ENCODE assay signal across 29 cellular contexts in the genomic region with DNA sequence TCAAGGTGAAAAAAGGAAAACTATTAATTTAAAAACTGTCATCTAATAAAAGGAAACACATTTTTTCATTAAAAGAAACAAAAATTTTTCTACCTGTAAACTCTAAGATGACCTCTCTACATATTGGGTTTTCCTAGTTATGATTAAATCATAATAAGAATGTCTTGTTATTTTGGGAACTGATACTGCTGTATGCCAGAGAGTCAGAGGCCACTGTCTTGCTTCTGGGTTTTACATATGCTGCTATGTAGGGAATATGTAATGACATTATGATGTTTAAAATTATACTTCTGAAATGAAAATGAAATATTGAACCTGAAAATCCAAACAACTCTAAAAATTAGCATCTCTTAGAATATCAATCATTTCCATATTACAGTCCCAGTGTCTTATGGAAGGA.
"Had no signal": no experiment of that assay in that cellular context is flagged by ENCODE, and none has a peak within 500 bp of the region (broad histone marks: within the 10 kb centered on the region; RNA-seq: fewer than 3 reads in every experiment).

No MANE protein-coding gene starts in this region.

- H3K27me3 ChIP-seq: neural progenitor cell, neutrophil, tibial artery, upper lobe of right lung had no signal

- H3K4me2 ChIP-seq: neural progenitor cell had no signal

- H3K36me3 ChIP-seq: left ventricle myocardium inferior, neural progenitor cell, neutrophil, suprapubic skin, thoracic aorta, tibial artery, upper lobe of right lung had no signal

- H3K9me3 Mint-ChIP-seq: mesothelial cell of epicardium; natural killer cell; nephron progenitor cell; stimulated activated naive CD8-positive, alpha-beta T cell treated with anti-CD3 and anti-CD28 coated beads, Interleukin-15, Interleukin-2, amounts not matched to agents 100 ng/mL and 50 ng/mL, for 24 hours had no signal

- ATAC-seq: natural killer cell, right cardiac atrium, sciatic nerve, upper lobe of right lung had no signal

- H3K4me1 Mint-ChIP-seq: mesothelial cell of epicardium, naive B cell, natural killer cell, nephron progenitor cell, neural progenitor cell had no signal

- H3K4me3 Mint-ChIP-seq: mesothelial cell of epicardium; naive B cell; natural killer cell; nephron progenitor cell; neural progenitor cell; stimulated activated naive CD8-positive, alpha-beta T cell treated with anti-CD3 and anti-CD28 coated beads, Interleukin-15, Interleukin-2, amounts not matched to agents 100 ng/mL and 50 ng/mL, for 24 hours had no signal

- H3K4me1 ChIP-seq: left ventricle myocardium inferior, neural progenitor cell, suprapubic skin, tibial artery had no signal

- H3K9ac ChIP-seq: neural progenitor cell had no signal

- H3K27ac Mint-ChIP-seq: mesothelial cell of epicardium; naive B cell; natural killer cell; nephron progenitor cell; neural progenitor cell; progenitor cell of endocrine pancreas; stimulated activated naive CD8-positive, alpha-beta T cell treated with anti-CD3 and anti-CD28 coated beads, Interleukin-15, Interleukin-2, amounts not matched to agents 100 ng/mL and 50 ng/mL, for 24 hours had no signal

- DNase-seq: head of caudate nucleus; hippocampal formation; islet precursor cell; left ventricle myocardium inferior; mesendoderm; naive B cell; natural killer cell; nephron progenitor cell; occipital lobe; right cardiac atrium; stimulated activated CD4-positive, alpha-beta T cell treated with anti-CD3 and anti-CD28 coated beads, Interleukin-12 subunit alpha, Interleukin-12 subunit beta, amount 100 ng/mL, for 4 hours; stimulated activated CD4-positive, alpha-beta T cell treated with anti-CD3 and anti-CD28 coated beads, Interleukin-15, amount 100 ng/mL, for 24 hours; stimulated activated CD4-positive, alpha-beta T cell treated with anti-CD3 and anti-CD28 coated beads, Interleukin-2, amount 100 ng/mL, for 24 hours; stimulated activated CD4-positive, alpha-beta T cell treated with anti-CD3 and anti-CD28 coated beads, Interleukin-4, amount 100 ng/mL, for 24 hours; stimulated activated naive CD4-positive, alpha-beta T cell; tibial artery; trophoblast cell; upper lobe of right lung had no signal

- H2AFZ ChIP-seq: neural progenitor cell had no signal

- H3K36me3 Mint-ChIP-seq: mesothelial cell of epicardium, naive B cell, natural killer cell, neural progenitor cell had no signal

- H3K27ac ChIP-seq: left ventricle myocardium inferior, neural progenitor cell, neutrophil, skin epidermis, suprapubic skin, thoracic aorta, tibial artery, upper lobe of right lung had no signal

- H3K4me3 ChIP-seq: left ventricle myocardium inferior, lung, neural progenitor cell, skin epidermis, suprapubic skin, thoracic aorta, tibial artery, upper lobe of right lung had no signal

- H3K9me3 ChIP-seq: left ventricle myocardium inferior, neutrophil, suprapubic skin, thoracic aorta, tibial artery, upper lobe of right lung had no signal

- FAIRE-seq: urothelium cell line had no signal
